Comparison of ENCODE assay signal across 12 cellular contexts in the genomic region with DNA sequence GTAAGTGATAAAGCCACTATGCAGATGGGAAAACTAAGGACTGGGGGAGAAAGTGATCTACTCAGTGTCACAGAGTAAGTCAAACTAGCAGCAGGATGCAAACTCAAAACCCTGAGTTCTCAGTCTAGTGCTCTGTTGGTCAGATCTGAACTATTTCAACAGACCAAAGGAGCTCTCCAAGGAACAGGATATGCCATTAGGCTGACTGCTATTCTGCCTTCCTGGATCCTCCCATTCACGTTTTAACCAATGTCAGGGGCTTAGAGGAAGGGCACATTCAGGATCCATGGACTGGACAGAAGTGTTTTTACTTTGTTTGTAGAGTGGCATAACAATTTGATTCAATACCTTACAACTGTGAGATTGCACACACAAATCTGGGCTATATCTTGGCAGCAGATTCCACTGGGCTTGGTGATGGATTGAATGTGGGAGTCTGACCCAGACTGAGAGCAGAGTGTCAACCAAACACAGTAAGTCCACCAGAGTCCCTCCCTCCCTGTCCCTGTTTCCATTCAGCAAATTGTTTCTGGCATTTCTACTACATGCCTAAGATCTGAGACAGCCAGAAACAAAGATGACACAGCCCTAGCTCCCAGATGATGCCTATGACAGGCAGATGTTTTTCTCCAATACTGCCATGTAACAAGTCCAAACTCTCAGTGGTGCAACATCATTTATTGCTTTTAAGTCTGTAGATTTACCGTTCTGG.
DNase-seq lines count a peak whose midpoint lies in the region; ATAC-seq, FAIRE-seq and TF ChIP-seq lines count a peak whose summit lies in the region.
"Had no signal": no experiment of that assay in that cellular context is flagged by ENCODE, and none has a peak within 500 bp of the region (broad histone marks: within the 10 kb centered on the region; RNA-seq: fewer than 3 reads in every experiment).

No MANE protein-coding gene starts in this region.

- peak; percentile 67 for ATAC-seq in thoracic aorta (ENCODE audit: insufficient number of reproducible peaks, low FRiP score, low read depth)
- ATAC-seq in GM18505 (IDR thresholded peaks at IDR 0.05; ENCODE audit: unreplicated experiment), result no peak
- ATAC-seq: natural killer cell treated with Interleukin-12 subunit alpha and Interleukin-12 subunit beta and Interleukin-15 and Interleukin-18, amount 100 ng/mL, for 72 hours; Panc1 had no signal

- H3K27me3 ChIP-seq in brain microvascular endothelial cell (replicated peaks) (no peaks in the 10 kb centered on the region), right atrium auricular region (no peaks in the 10 kb centered on the region), thoracic aorta (replicated peaks; ENCODE audit: insufficient read depth) (no peaks in the 10 kb centered on the region), ascending aorta (no peaks in the 10 kb centered on the region)

- no peak for TF ChIP-seq CTCF in brain microvascular endothelial cell (IDR thresholded peaks at IDR 0.05; ENCODE audit: low read depth, low read length, missing control alignments)
- TF ChIP-seq CTCF in right atrium auricular region (IDR thresholded peaks at IDR 0.05), result no peak
- TF ChIP-seq CTCF in thoracic aorta (IDR thresholded peaks at IDR 0.05), result no peak
- TF ChIP-seq CTCF in ascending aorta (IDR thresholded peaks at IDR 0.05), result no peak

- H3K36me3 ChIP-seq in brain microvascular endothelial cell (replicated peaks) (no peaks in the 10 kb centered on the region), right atrium auricular region (no peaks in the 10 kb centered on the region), thoracic aorta (no peaks in the 10 kb centered on the region), ascending aorta (no peaks in the 10 kb centered on the region)

- H3K9me3 ChIP-seq in right atrium auricular region (peaks cover 0 to 7% of the 10 kb centered on the region in 2 donors), thoracic aorta (no peaks in the 10 kb centered on the region), ascending aorta (no peaks in the 10 kb centered on the region)

- H3K4me3 ChIP-seq in brain microvascular endothelial cell (ENCODE audit: low read depth, low read length) (no peak overlapping the region), right atrium auricular region (no peak overlapping the region), thoracic aorta (no peak overlapping the region), ascending aorta (no peak overlapping the region)

- no peak for TF ChIP-seq POLR2A in GM18505 (IDR thresholded peaks at IDR 0.05; ENCODE audit: borderline replicate concordance, extremely low read depth, insufficient read depth, insufficient read length)

- H3K4me1 ChIP-seq in right atrium auricular region (no peaks in the 10 kb centered on the region), thoracic aorta (ENCODE audit: control insufficient read depth in 1 of 2, low read depth in 2 of 2) (peaks cover 0 to 12% of the 10 kb centered on the region in 2 donors), ascending aorta (no peaks in the 10 kb centered on the region)

- intact Hi-C loops in ascending aorta (cut with DNase I), result no loop called here

- peak overlapping the region; percentile 39 for H3K27ac ChIP-seq in brain microvascular endothelial cell
- H3K27ac ChIP-seq in right atrium auricular region, result peak overlapping the region in 1 of 2 donors; percentile 25
- H3K27ac ChIP-seq in thoracic aorta, result peak overlapping the region; percentile 5 to 18
- H3K27ac ChIP-seq in ascending aorta, result peak overlapping the region in 1 of 2 donors; percentile 0

- in situ Hi-C loops in brain microvascular endothelial cell (cut with HindIII; ENCODE audit: low pct_ligation_motif_present, low sequenced_read_pairs), result no loop called here

- FAIRE-seq in RCC 7860 (lab: Jason Lieb, UNC), result no peak
- FAIRE-seq: GM12892 had no signal

- DNase-seq in HCEC 1CT, result peak; percentile 77
- peak; percentile 81 for DNase-seq in brain microvascular endothelial cell
- peak; percentile 66 for DNase-seq in right atrium auricular region (ENCODE audit: low spot score)
- no peak for DNase-seq in thoracic aorta (ENCODE audit: low spot score)
- no peak for DNase-seq in RCC 7860 (ENCODE audit: low spot score)
- no peak for DNase-seq in ascending aorta (ENCODE audit: low spot score in 2 of 2)
- DNase-seq in SIG-M5 treated with dmso at 0.1 percent for 504 hours (lab: John Stamatoyannopoulos, UW; ENCODE audit: unreplicated experiment), result no peak
- DNase-seq: Kasumi-1 had no signal

Comparison
In these comparisons a context has a peak if more than half of its experiments do, and no peak if none do; other contexts are left out.
1. DNase-seq: peak in HCEC 1CT (single experiment), brain microvascular endothelial cell (single experiment) and right atrium auricular region (single experiment); none in thoracic aorta (single experiment), RCC 7860 (single experiment), ascending aorta (0 of 2) and SIG-M5 treated with dmso at 0.1 percent for 504 hours (single experiment).